In genomic region chr14:63787995-63788946, GRCh38 we compare ENCODE assay signal across 17 cellular contexts.
DNase-seq lines count a peak whose midpoint lies in the region; ATAC-seq, FAIRE-seq and TF ChIP-seq lines count a peak whose summit lies in the region.
"Had no signal": no experiment of that assay in that cellular context is flagged by ENCODE, and none has a peak within 500 bp of the region (broad histone marks: within the 10 kb centered on the region; RNA-seq: fewer than 3 reads in every experiment).

No MANE protein-coding gene starts in this region.

- FAIRE-seq in A549 (lab: Jason Lieb, UNC), result no peak
- FAIRE-seq: D721Med had no signal

- H2AK5ac ChIP-seq in neuronal stem cell (ENCODE audit: low read depth, low read length) (peak overlapping the region; percentile 61), mesendoderm (ENCODE audit: low read length) (no peak overlapping the region)

- WGBS in A549 (ENCODE audit: missing lambda C conversion rate), result 85% methylated on average over 12 of the region's 27 CpGs
- no CpG with 5 or more reads among the region's 27 CpGs for WGBS in neuronal stem cell (ENCODE audit: extremely low coverage in 2 of 2, insufficient read length in 2 of 2, insufficient replicate concordance in 1 of 2), 2 donors
- no CpG with 5 or more reads among the region's 27 CpGs for WGBS in mesendoderm (ENCODE audit: extremely low coverage, insufficient coverage, low lambda C conversion rate)

- H3K79me2 ChIP-seq in mesendoderm (ENCODE audit: control insufficient read depth, insufficient read depth, low read length), result no peaks in the 10 kb centered on the region

- H3K79me1 ChIP-seq in neuronal stem cell (ENCODE audit: low read depth, low read length), result no peaks in the 10 kb centered on the region
- no peaks in the 10 kb centered on the region for H3K79me1 ChIP-seq in mesendoderm (ENCODE audit: low read length)

- POLR2A ChIA-PET in A549 (lab: Yijun Ruan, JAX), result no interaction called here
- POLR2A ChIA-PET in activated CD8-positive, alpha-beta T cell treated with anti-CD3 and anti-CD28 coated beads for 36 hours (lab: Charles Lee), result interaction anchor here (1.3 kb wide), 1 partner anchor 10 kb away, joined by 4 read pairs; no protein-coding TSS in a partner anchor

- no peak overlapping the region for H2BK12ac ChIP-seq in neuronal stem cell (ENCODE audit: low read length)

- H3K36me3 ChIP-seq in neuronal stem cell (replicated peaks in 1 of 2; ENCODE audit: control insufficient read depth in 2 of 2, insufficient read depth in 2 of 2, low read length in 2 of 2) (no peaks in the 10 kb centered on the region), mesendoderm (ENCODE audit: control insufficient read depth, insufficient read depth, low read length) (no peaks in the 10 kb centered on the region)
- H3K36me3 ChIP-seq: colonic mucosa, left lung had no signal

- H3K4ac ChIP-seq in neuronal stem cell (ENCODE audit: low read length) (no peak overlapping the region), mesendoderm (ENCODE audit: low read depth, low read length) (no peak overlapping the region)

- peak overlapping the region; percentile 55 for H3K23ac ChIP-seq in neuronal stem cell (ENCODE audit: low read depth, low read length, poor library complexity)
- no peak overlapping the region for H3K23ac ChIP-seq in mesendoderm (ENCODE audit: low read length)

- CTCF ChIA-PET in A549 (lab: Yijun Ruan, JAX), result interaction anchor here (0.9 to 1.9 kb wide), 4 partner anchors 11 to 516 kb away, joined by 3 to 5 read pairs (median 3); no protein-coding TSS in a partner anchor
- CTCF ChIA-PET in activated CD8-positive, alpha-beta T cell treated with anti-CD3 and anti-CD28 coated beads for 36 hours (lab: Charles Lee), result interaction anchor here (1.0 kb wide), 1 partner anchor 18 kb away, joined by 3 read pairs; no protein-coding TSS in a partner anchor
- CTCF ChIA-PET in activated naive CD4-positive, alpha-beta T cell treated with anti-CD3 and anti-CD28 coated beads, Interleukin-2, amount 10 ng/mL, durations not matched to agents 7 days and 5 days (lab: Charles Lee), result no interaction called here

- TF ChIP-seq CTCF in A549 (IDR thresholded peaks at IDR 0.05), result no peak
- TF ChIP-seq CTCF in coronary artery (IDR thresholded peaks at IDR 0.05), result no peak
- TF ChIP-seq CTCF in activated CD8-positive, alpha-beta T cell treated with anti-CD3 and anti-CD28 coated beads for 36 hours (IDR thresholded peaks at IDR 0.05), result no peak

- H3K56ac ChIP-seq in mesendoderm (ENCODE audit: low read length), result no peak overlapping the region

- H3K18ac ChIP-seq in neuronal stem cell (ENCODE audit: low read length) (peak overlapping the region; percentile 93), mesendoderm (ENCODE audit: low read length) (no peak overlapping the region)

- no peak overlapping the region for H2BK5ac ChIP-seq in neuronal stem cell (ENCODE audit: low read length)
- H2BK5ac ChIP-seq in mesendoderm (ENCODE audit: low read length), result no peak overlapping the region

- H2BK15ac ChIP-seq in neuronal stem cell (ENCODE audit: low read length) (peak overlapping the region; percentile 15), mesendoderm (replicated peaks; ENCODE audit: low read depth) (no peak overlapping the region)

- H4K8ac ChIP-seq in neuronal stem cell (ENCODE audit: low read depth, low read length), result peak overlapping the region; percentile 92
- no peak overlapping the region for H4K8ac ChIP-seq in mesendoderm (ENCODE audit: low read depth, low read length)

- H3K9ac ChIP-seq in neuronal stem cell (ENCODE audit: low read depth, low read length, poor library complexity), result peak overlapping the region; percentile 60
- H3K9ac ChIP-seq in mesendoderm (ENCODE audit: low read length), result no peak overlapping the region

- H2BK120ac ChIP-seq in neuronal stem cell (ENCODE audit: low read depth, low read length) (no peak overlapping the region), mesendoderm (ENCODE audit: low read depth, low read length) (no peak overlapping the region)

- no peaks in the 10 kb centered on the region for H3K9me3 Mint-ChIP-seq in activated CD8-positive, alpha-beta T cell treated with anti-CD3 and anti-CD28 coated beads for 36 hours
- no peaks in the 10 kb centered on the region for H3K9me3 Mint-ChIP-seq in activated naive CD4-positive, alpha-beta T cell treated with anti-CD3 and anti-CD28 coated beads, Interleukin-2, amount 10 ng/mL, durations not matched to agents 7 days and 5 days
- H3K9me3 Mint-ChIP-seq: naive B cell had no signal

- peak overlapping the region; percentile 82 for H2AFZ ChIP-seq in neuronal stem cell (ENCODE audit: low read length)

- H3K9me3 ChIP-seq in A549 (no peaks in the 10 kb centered on the region), neuronal stem cell (replicated peaks in 1 of 2; ENCODE audit: control insufficient read depth in 2 of 2, insufficient read depth in 1 of 2, low read depth in 1 of 2, low read length in 2 of 2) (no peaks in the 10 kb centered on the region)
- H3K9me3 ChIP-seq: colonic mucosa, left lung had no signal

- H3K4me2 ChIP-seq in A549 (no peak overlapping the region), neuronal stem cell (ENCODE audit: insufficient read depth, low read length, poor library complexity, severe bottlenecking) (no peak overlapping the region), mesendoderm (ENCODE audit: low read length) (no peak overlapping the region)

- H4K91ac ChIP-seq in neuronal stem cell (ENCODE audit: low read depth, low read length, poor library complexity), result no peak overlapping the region

- no peak overlapping the region for H3K4me3 Mint-ChIP-seq in activated CD8-positive, alpha-beta T cell treated with anti-CD3 and anti-CD28 coated beads for 36 hours
- no peak overlapping the region for H3K4me3 Mint-ChIP-seq in activated naive CD4-positive, alpha-beta T cell treated with anti-CD3 and anti-CD28 coated beads, Interleukin-2, amount 10 ng/mL, durations not matched to agents 7 days and 5 days
- H3K4me3 Mint-ChIP-seq: naive B cell had no signal

- TF ChIP-seq POLR2A in A549 (IDR thresholded peaks at IDR 0.05; ENCODE audit: low read length), result no peak

- peak overlapping the region; percentile 56 for H3K14ac ChIP-seq in neuronal stem cell (ENCODE audit: low read length)

- H3K27me3 ChIP-seq in neuronal stem cell (ENCODE audit: control insufficient read depth in 3 of 3, insufficient read depth in 3 of 3, low read depth in 1 of 3, low read length in 3 of 3) (peaks cover 0 to 8% (median 0%) of the 10 kb centered on the region in 3 experiments), mesendoderm (ENCODE audit: insufficient read depth, low read length, poor library complexity) (no peaks in the 10 kb centered on the region)
- H3K27me3 ChIP-seq: colonic mucosa had no signal

- DNase-seq in A549 (ENCODE audit: low read depth in 1 of 2, low spot score in 1 of 2) (no peak), LHCN-M2 (ENCODE audit: low read depth) (peak; percentile 31), coronary artery (ENCODE audit: low spot score) (no peak), neuronal stem cell (ENCODE audit: low spot score) (no peak), mesendoderm (no peak)
- DNase-seq in activated CD8-positive, alpha-beta T cell treated with anti-CD3 and anti-CD28 coated beads for 36 hours, result no peak
- no peak for DNase-seq in activated naive CD4-positive, alpha-beta T cell treated with anti-CD3 and anti-CD28 coated beads, Interleukin-2, amount 10 ng/mL, durations not matched to agents 7 days and 5 days
- DNase-seq: activated CD4-positive, alpha-beta T cell treated with anti-CD3 and anti-CD28 coated beads, Interleukin-2, amount 50 U/mL, for 4 hours; colonic mucosa; left lung; naive B cell; NCI-H1092; stimulated activated naive CD4-positive, alpha-beta T cell had no signal

- H4K5ac ChIP-seq in mesendoderm (ENCODE audit: low read length), result no peak overlapping the region

- no peaks in the 10 kb centered on the region for H3K4me1 Mint-ChIP-seq in activated CD8-positive, alpha-beta T cell treated with anti-CD3 and anti-CD28 coated beads for 36 hours (ENCODE audit: low read depth)
- no peaks in the 10 kb centered on the region for H3K4me1 Mint-ChIP-seq in activated naive CD4-positive, alpha-beta T cell treated with anti-CD3 and anti-CD28 coated beads, Interleukin-2, amount 10 ng/mL, durations not matched to agents 7 days and 5 days
- H3K4me1 Mint-ChIP-seq: naive B cell had no signal

- no peak for TF ChIP-seq EP300 in A549 (IDR thresholded peaks at IDR 0.05)

- H3K27ac ChIP-seq in A549 (no peak overlapping the region), coronary artery (no peak overlapping the region), neuronal stem cell (replicated peaks; ENCODE audit: low read length) (no peak overlapping the region), mesendoderm (ENCODE audit: low read depth, low read length) (no peak overlapping the region)
- H3K27ac ChIP-seq: colonic mucosa, epithelial cell of prostate, left lung, RWPE1 had no signal

- intact Hi-C loops in activated CD8-positive, alpha-beta T cell treated with anti-CD3 and anti-CD28 coated beads for 36 hours (cut with micrococcal nuclease), result no loop called here

- no peaks in the 10 kb centered on the region for H3K27me3 Mint-ChIP-seq in activated CD8-positive, alpha-beta T cell treated with anti-CD3 and anti-CD28 coated beads for 36 hours
- H3K27me3 Mint-ChIP-seq in activated naive CD4-positive, alpha-beta T cell treated with anti-CD3 and anti-CD28 coated beads, Interleukin-2, amount 10 ng/mL, durations not matched to agents 7 days and 5 days, result peaks cover 41% of the 10 kb centered on the region

- no peaks in the 10 kb centered on the region for H3K36me3 Mint-ChIP-seq in activated CD8-positive, alpha-beta T cell treated with anti-CD3 and anti-CD28 coated beads for 36 hours (ENCODE audit: low read depth)
- H3K36me3 Mint-ChIP-seq in activated naive CD4-positive, alpha-beta T cell treated with anti-CD3 and anti-CD28 coated beads, Interleukin-2, amount 10 ng/mL, durations not matched to agents 7 days and 5 days, result no peaks in the 10 kb centered on the region
- H3K36me3 Mint-ChIP-seq: naive B cell had no signal

- H3K27ac Mint-ChIP-seq in activated CD8-positive, alpha-beta T cell treated with anti-CD3 and anti-CD28 coated beads for 36 hours, result no peak overlapping the region
- no peak overlapping the region for H3K27ac Mint-ChIP-seq in activated naive CD4-positive, alpha-beta T cell treated with anti-CD3 and anti-CD28 coated beads, Interleukin-2, amount 10 ng/mL, durations not matched to agents 7 days and 5 days

- H3K4me3 ChIP-seq in A549 (no peak overlapping the region), coronary artery (peak overlapping the region; percentile 32), neuronal stem cell (ENCODE audit: low read length in 2 of 2) (no peak overlapping the region), mesendoderm (ENCODE audit: low read length) (no peak overlapping the region)
- H3K4me3 ChIP-seq: colonic mucosa, left lung had no signal

- H3K4me1 ChIP-seq in A549, result no peaks in the 10 kb centered on the region
- H3K4me1 ChIP-seq in neuronal stem cell (ENCODE audit: control insufficient read depth in 2 of 2, insufficient read depth in 1 of 2, low read depth in 1 of 2, low read length in 2 of 2), result no peaks in the 10 kb centered on the region
- H3K4me1 ChIP-seq in mesendoderm (ENCODE audit: control insufficient read depth, low read depth, low read length), result no peaks in the 10 kb centered on the region
- H3K4me1 ChIP-seq: colonic mucosa had no signal

- TF ChIP-seq RAD21 in A549 (conservative IDR thresholded peaks at IDR 0.05 in 1 of 2, IDR thresholded peaks at IDR 0.05 in 1 of 2), result no peak

- ATAC-seq in A549, result peak; percentile 24 to 43; a peak in 4 of 6 replicates
- no peak for ATAC-seq in activated CD8-positive, alpha-beta T cell treated with anti-CD3 and anti-CD28 coated beads for 36 hours
- no peak for ATAC-seq in GM19467 (IDR thresholded peaks at IDR 0.05; ENCODE audit: unreplicated experiment)
- ATAC-seq: left lung had no signal

Comparison
In these comparisons a context has a peak if more than half of its experiments do, and no peak if none do; other contexts are left out.
1. ATAC-seq: peak in A549 (2 of 2); none in activated CD8-positive, alpha-beta T cell treated with anti-CD3 and anti-CD28 coated beads for 36 hours (single experiment) and GM19467 (single experiment).